11 cellular contexts compared by ENCODE assay signal in genomic region chr17:7855643-7856080, GRCh38. TPM values are rescaled to one million over a fixed set of nuclear protein-coding genes. Genes with fewer than 3 reads are reported as not detected.
A peak's percentile ranks its signal among the peaks of the same experiment; 100 is the strongest.
DNase-seq lines count a peak whose midpoint lies in the region; ATAC-seq and TF ChIP-seq lines count a peak whose summit lies in the region.
"Had no signal": no experiment of that assay in that cellular context is flagged by ENCODE, and none has a peak within 500 bp of the region (broad histone marks: within the 10 kb centered on the region; RNA-seq: fewer than 3 reads in every experiment).

No MANE protein-coding gene starts in this region.

- DNase-seq in activated naive CD4-positive, alpha-beta T cell treated with anti-CD3 and anti-CD28 coated beads, Interleukin-2, amount 10 ng/mL, durations not matched to agents 7 days and 5 days: no peak
- no peak for DNase-seq in activated naive CD4-positive, alpha-beta T cell treated with Interleukin-2 at 50 U/mL for 16 hours
- DNase-seq in caudate nucleus (lab: John Stamatoyannopoulos, UW) (no peak), vagina (ENCODE audit: extremely low spot score in 2 of 2) (peak; percentile 77 to 88), NCI-H2081 (lab: John Stamatoyannopoulos, UW) (no peak), occipital lobe (lab: John Stamatoyannopoulos, UW) (no peak)
- DNase-seq: DMS 273 treated with DMSO at 0.1 percent for 48 hours; stimulated activated CD4-positive, alpha-beta T cell treated with anti-CD3 and anti-CD28 coated beads, Interleukin-12 subunit alpha, Interleukin-12 subunit beta, amount 100 ng/mL, for 4 hours had no signal

- no peak overlapping the region for H3K4me3 Mint-ChIP-seq in activated naive CD4-positive, alpha-beta T cell treated with anti-CD3 and anti-CD28 coated beads, Interleukin-2, amount 10 ng/mL, durations not matched to agents 7 days and 5 days

- peaks cover 24% of the 10 kb centered on the region for H3K4me1 Mint-ChIP-seq in activated naive CD4-positive, alpha-beta T cell treated with anti-CD3 and anti-CD28 coated beads, Interleukin-2, amount 10 ng/mL, durations not matched to agents 7 days and 5 days

- no peaks in the 10 kb centered on the region for H3K9me3 ChIP-seq in mesodermal cell (ENCODE audit: control insufficient read depth, low read length)
- no peaks in the 10 kb centered on the region for H3K9me3 ChIP-seq in vagina

- 1 to 4% methylated on average over 10 to 16 of the region's 20 CpGs for WGBS in mesodermal cell (ENCODE audit: insufficient coverage in 2 of 2), 2 experiments

- no peak for TF ChIP-seq CTCF in vagina (IDR thresholded peaks at IDR 0.05)

- H3K36me3 ChIP-seq in mesodermal cell (ENCODE audit: control insufficient read depth, insufficient read depth, low read length): peaks cover 54% of the 10 kb centered on the region
- H3K36me3 ChIP-seq in vagina: peaks cover 0 to 12% of the 10 kb centered on the region in 2 donors

- H3K4me1 ChIP-seq in mesodermal cell (ENCODE audit: control insufficient read depth, insufficient read depth, low read length, poor library complexity, severe bottlenecking): peaks cover 38% of the 10 kb centered on the region
- H3K4me1 ChIP-seq in vagina: peaks cover 47% of the 10 kb centered on the region

- peaks cover 9% of the 10 kb centered on the region for H3K36me3 Mint-ChIP-seq in activated naive CD4-positive, alpha-beta T cell treated with anti-CD3 and anti-CD28 coated beads, Interleukin-2, amount 10 ng/mL, durations not matched to agents 7 days and 5 days

- no peaks in the 10 kb centered on the region for H3K9me3 Mint-ChIP-seq in activated naive CD4-positive, alpha-beta T cell treated with anti-CD3 and anti-CD28 coated beads, Interleukin-2, amount 10 ng/mL, durations not matched to agents 7 days and 5 days

- H3K27me3 ChIP-seq in vagina: no peaks in the 10 kb centered on the region

- H3K27ac ChIP-seq in caudate nucleus (ENCODE audit: low read depth, low read length) (peak overlapping the region; percentile 98), mesodermal cell (ENCODE audit: low read depth, low read length, severe bottlenecking) (peak overlapping the region; percentile 97), vagina (peak overlapping the region; percentile 85)

- H3K27me3 Mint-ChIP-seq in activated naive CD4-positive, alpha-beta T cell treated with anti-CD3 and anti-CD28 coated beads, Interleukin-2, amount 10 ng/mL, durations not matched to agents 7 days and 5 days: no peaks in the 10 kb centered on the region

- no peak for ATAC-seq in HG02852 (IDR thresholded peaks at IDR 0.05; ENCODE audit: unreplicated experiment)

- CTCF ChIA-PET in activated naive CD4-positive, alpha-beta T cell treated with anti-CD3 and anti-CD28 coated beads, Interleukin-2, amount 10 ng/mL, durations not matched to agents 7 days and 5 days (lab: Charles Lee): interaction anchor here (1.2 kb wide), 1 partner anchor 21 kb away, joined by 4 read pairs; no protein-coding TSS in a partner anchor

- H3K27ac Mint-ChIP-seq in activated naive CD4-positive, alpha-beta T cell treated with anti-CD3 and anti-CD28 coated beads, Interleukin-2, amount 10 ng/mL, durations not matched to agents 7 days and 5 days: peak overlapping the region; percentile 42

- intact Hi-C loops in vagina (cut with DNase I): loop anchor here (5.0 kb wide), 1 partner anchor 33 kb away; no protein-coding TSS in a partner anchor

- TF ChIP-seq POLR2A in vagina (IDR thresholded peaks at IDR 0.05): no peak

- H3K4me3 ChIP-seq in mesodermal cell (ENCODE audit: extremely low read depth, insufficient read depth, low read length, poor library complexity, severe bottlenecking): peak overlapping the region; percentile 68
- H3K4me3 ChIP-seq in vagina: peak overlapping the region; percentile 53 to 72

RNA-seq across cellular contexts. Expression of gene TMEM88, which starts 0.8 kb away (rescaled TPM):
- 240 TPM for polyA plus RNA-seq in mesodermal cell (2013, experiment 1 of 2)
- 335 TPM for polyA plus RNA-seq in mesodermal cell (2013, experiment 2 of 2)
- total RNA-seq in vagina (26.3 TPM), occipital lobe (1.2 TPM)
- total RNA-seq: RPMI7951 had no signal

RNA-seq across cellular contexts. Expression of gene NAA38, which starts 1.7 kb away (rescaled TPM):
- polyA plus RNA-seq in mesodermal cell (2013, experiment 1 of 2): 70.4 TPM
- 59.4 TPM for polyA plus RNA-seq in mesodermal cell (2013, experiment 2 of 2)
- total RNA-seq in vagina (83.5 TPM), occipital lobe (20.1 TPM)

RNA-seq across cellular contexts. Expression of gene CYB5D1, which starts 2.1 kb away (rescaled TPM):
- 55.6 TPM for polyA plus RNA-seq in mesodermal cell (2013, experiment 1 of 2)
- polyA plus RNA-seq in mesodermal cell (2013, experiment 2 of 2): 97.7 TPM
- 4.4 TPM for total RNA-seq in vagina
- 14.2 TPM for total RNA-seq in occipital lobe

RNA-seq across cellular contexts. Expression of gene KDM6B, which starts 21.6 kb away (rescaled TPM):
- 41.4 TPM for polyA plus RNA-seq in mesodermal cell (2013, experiment 1 of 2)
- polyA plus RNA-seq in mesodermal cell (2013, experiment 2 of 2): 37.3 TPM
- total RNA-seq in vagina (12.5 TPM), occipital lobe (16.4 TPM)

RNA-seq across cellular contexts. Expression of gene CHD3, which starts 32.9 kb away (rescaled TPM):
- 57.2 TPM for polyA plus RNA-seq in mesodermal cell (2013, experiment 1 of 2)
- 54.5 TPM for polyA plus RNA-seq in mesodermal cell (2013, experiment 2 of 2)
- total RNA-seq in vagina: 128 TPM
- 337 TPM for total RNA-seq in occipital lobe

Comparison
In these comparisons a context has a peak if more than half of its experiments do, and no peak if none do; other contexts are left out.
1. DNase-seq: peak in vagina (2 of 2); none in activated naive CD4-positive, alpha-beta T cell treated with anti-CD3 and anti-CD28 coated beads, Interleukin-2, amount 10 ng/mL, durations not matched to agents 7 days and 5 days (single experiment), activated naive CD4-positive, alpha-beta T cell treated with Interleukin-2 at 50 U/mL for 16 hours (single experiment), caudate nucleus (0 of 61), NCI-H2081 (0 of 2) and occipital lobe (single experiment).
2. RNA of gene TMEM88, which starts 0.8 kb away (total RNA-seq): 26.3 TPM in vagina (single experiment); 1.2 TPM in occipital lobe (single experiment); every median in the first group is over 10 times any median in the second.
3. Peak in every context shown above with its lines, with median percentiles within 50 percentile points of each other: H3K27ac ChIP-seq.